Comparison of ENCODE assay signal across 11 cellular contexts in the genomic region with DNA sequence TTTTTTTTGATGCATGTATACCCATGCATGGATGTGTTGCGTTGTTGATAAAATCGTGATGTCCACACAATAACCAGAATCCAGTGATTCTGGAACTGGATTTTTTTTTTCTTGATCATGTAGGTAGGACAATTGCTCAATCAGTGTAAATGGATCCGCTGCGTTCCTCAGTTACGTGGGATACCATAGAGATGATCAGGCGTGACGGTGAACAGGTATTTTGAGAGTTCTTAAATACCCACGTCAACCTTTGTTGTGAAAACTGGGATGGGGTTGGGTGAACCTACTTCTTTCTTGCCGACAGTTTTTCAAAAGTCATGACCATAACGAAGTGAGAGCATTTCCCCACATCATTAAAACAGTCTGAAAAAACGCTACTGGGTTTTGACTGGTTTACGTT. TPM values are rescaled to one million over a fixed set of nuclear protein-coding genes. Genes with fewer than 3 reads are reported as not detected.
DNase-seq lines count a peak whose midpoint lies in the region; ATAC-seq and TF ChIP-seq lines count a peak whose summit lies in the region.
"Had no signal": no experiment of that assay in that cellular context is flagged by ENCODE, and none has a peak within 500 bp of the region (broad histone marks: within the 10 kb centered on the region; RNA-seq: fewer than 3 reads in every experiment).

No MANE protein-coding gene starts in this region.

- no peak overlapping the region for H3K27ac Mint-ChIP-seq in activated T-cell treated with anti-CD3 and anti-CD28 coated beads, Interleukin-2, amount 50 U/mL, for 24 hours
- H3K27ac Mint-ChIP-seq in effector memory CD8-positive, alpha-beta T cell, result no peak overlapping the region

- H3K36me3 ChIP-seq in Panc1 (ENCODE audit: control insufficient read depth, insufficient read depth, low read length), result no peaks in the 10 kb centered on the region
- H3K36me3 ChIP-seq in trophoblast cell (ENCODE audit: control insufficient read depth in 1 of 2, insufficient read depth in 2 of 2, low read length in 2 of 2), result no peaks in the 10 kb centered on the region
- H3K36me3 ChIP-seq: prostate gland, spleen had no signal

- TF ChIP-seq CTCF in Panc1 (IDR thresholded peaks at IDR 0.05), result no peak

- peak overlapping the region; percentile 52 for H3K4me3 Mint-ChIP-seq in activated T-cell treated with anti-CD3 and anti-CD28 coated beads, Interleukin-2, amount 50 U/mL, for 24 hours
- peak overlapping the region; percentile 70 to 75 for H3K4me3 Mint-ChIP-seq in effector memory CD8-positive, alpha-beta T cell

- no peak for ATAC-seq in Panc1
- ATAC-seq in effector memory CD8-positive, alpha-beta T cell (replicated peaks), result no peak

- no TSS peak for BruUV-seq in Panc1 (replicated peaks; lab: Mats Ljungman, UMichigan)

- no peak overlapping the region for H4K91ac ChIP-seq in trophoblast cell (ENCODE audit: low read depth, low read length)

- H3K4me3 ChIP-seq in Panc1 (ENCODE audit: low read depth in 2 of 2, low read length in 2 of 2) (peak overlapping the region; percentile 44 to 82), trophoblast cell (ENCODE audit: low read depth, low read length) (no peak overlapping the region)

- in situ Hi-C loops in Panc1 (cut with HindIII; ENCODE audit: low pct_unique_long_range_greater_than_20kb, low sequenced_read_pairs), result no loop called here

- H3K14ac ChIP-seq in trophoblast cell (ENCODE audit: low read length), result no peak overlapping the region

- no peak overlapping the region for H2AFZ ChIP-seq in trophoblast cell (ENCODE audit: insufficient read depth, low read length, poor library complexity)

- no peak overlapping the region for H4K12ac ChIP-seq in trophoblast cell (ENCODE audit: low read depth, low read length)

- peaks cover 31% of the 10 kb centered on the region for H3K27me3 Mint-ChIP-seq in activated T-cell treated with anti-CD3 and anti-CD28 coated beads, Interleukin-2, amount 50 U/mL, for 24 hours
- H3K27me3 Mint-ChIP-seq in effector memory CD8-positive, alpha-beta T cell, result no peaks in the 10 kb centered on the region

- no peak overlapping the region for H3K23ac ChIP-seq in trophoblast cell (ENCODE audit: low read length)

- CTCF ChIA-PET in Panc1 (lab: Charles Lee), result no interaction called here

- no peak for DNase-seq in activated T-cell treated with anti-CD3 and anti-CD28 coated beads, Interleukin-2, amount 50 U/mL, for 24 hours
- no peak for DNase-seq in activated T-cell treated with anti-CD3 and anti-CD28 coated beads, Interleukin-2, amount 50 U/mL, for 48 hours
- DNase-seq in Panc1 (ENCODE audit: low read depth, low spot score), result no peak
- DNase-seq in effector memory CD8-positive, alpha-beta T cell, result no peak
- peak; percentile 4 to 40 for DNase-seq in trophoblast cell
- no peak for DNase-seq in iPS-NIHi7 (ENCODE audit: extremely low spot score)
- no peak for DNase-seq in posterior vena cava (ENCODE audit: low spot score)
- no peak for DNase-seq in AG08396 (ENCODE audit: low spot score)

- no peak overlapping the region for H3K27ac ChIP-seq in Panc1 (ENCODE audit: low read length)
- no peak overlapping the region for H3K27ac ChIP-seq in trophoblast cell (ENCODE audit: low read depth, low read length)
- H3K27ac ChIP-seq: prostate gland, SK-N-MC had no signal

- H3K4me1 ChIP-seq in Panc1 (ENCODE audit: control insufficient read depth, insufficient read depth, low read length) (no peaks in the 10 kb centered on the region), trophoblast cell (ENCODE audit: control insufficient read depth in 1 of 2, insufficient read depth in 2 of 2, low read length in 2 of 2) (no peaks in the 10 kb centered on the region)
- H3K4me1 ChIP-seq: prostate gland had no signal

- no peak overlapping the region for H2BK12ac ChIP-seq in trophoblast cell (ENCODE audit: low read length)

- intact Hi-C loops in Panc1 (cut with micrococcal nuclease; ENCODE audit: unreplicated experiment) (no loop called here), posterior vena cava (cut with DNase I) (no loop called here)

- POLR2A ChIA-PET in Panc1 (lab: Charles Lee), result no interaction called here

- no peak overlapping the region for H3K18ac ChIP-seq in trophoblast cell (ENCODE audit: low read length)

- H3K27me3 ChIP-seq in Panc1 (ENCODE audit: control insufficient read depth, insufficient read depth, low read length), result peaks cover 3% of the 10 kb centered on the region
- peaks cover 6% of the 10 kb centered on the region for H3K27me3 ChIP-seq in trophoblast cell (ENCODE audit: insufficient read depth, low read length)

- no peak overlapping the region for H2AK5ac ChIP-seq in trophoblast cell (ENCODE audit: low read length)

- no peak overlapping the region for H4K8ac ChIP-seq in trophoblast cell (ENCODE audit: low read depth, low read length)

- no peaks in the 10 kb centered on the region for H3K9me3 Mint-ChIP-seq in activated T-cell treated with anti-CD3 and anti-CD28 coated beads, Interleukin-2, amount 50 U/mL, for 24 hours
- H3K9me3 Mint-ChIP-seq in effector memory CD8-positive, alpha-beta T cell, result no peaks in the 10 kb centered on the region

- peaks cover 3% of the 10 kb centered on the region for H3K4me1 Mint-ChIP-seq in activated T-cell treated with anti-CD3 and anti-CD28 coated beads, Interleukin-2, amount 50 U/mL, for 24 hours (ENCODE audit: low read depth)
- peaks cover 3 to 4% of the 10 kb centered on the region in 2 donors for H3K4me1 Mint-ChIP-seq in effector memory CD8-positive, alpha-beta T cell (ENCODE audit: low read depth in 2 of 2)

- H3K36me3 Mint-ChIP-seq in activated T-cell treated with anti-CD3 and anti-CD28 coated beads, Interleukin-2, amount 50 U/mL, for 24 hours (ENCODE audit: low read depth), result no peaks in the 10 kb centered on the region
- no peaks in the 10 kb centered on the region for H3K36me3 Mint-ChIP-seq in effector memory CD8-positive, alpha-beta T cell (ENCODE audit: insufficient read depth)

- H2BK120ac ChIP-seq in trophoblast cell (ENCODE audit: insufficient read depth, low read length, poor library complexity), result no peak overlapping the region

- H3K9ac ChIP-seq in trophoblast cell (ENCODE audit: low read length), result no peak overlapping the region

- H2BK5ac ChIP-seq in trophoblast cell (ENCODE audit: low read depth, low read length, poor library complexity), result no peak overlapping the region

- no peaks in the 10 kb centered on the region for H3K79me1 ChIP-seq in trophoblast cell (ENCODE audit: low read length)

- H3K4me2 ChIP-seq in trophoblast cell (ENCODE audit: low read length), result no peak overlapping the region

- no peak overlapping the region for H3K4ac ChIP-seq in trophoblast cell (ENCODE audit: low read depth, low read length)

- no CpG with 5 or more reads among the region's 12 CpGs for WGBS in trophoblast cell (ENCODE audit: extremely low coverage, insufficient coverage, insufficient read length)

- no peaks in the 10 kb centered on the region for H3K9me3 ChIP-seq in Panc1 (ENCODE audit: control insufficient read depth, insufficient read depth, low read depth, low read length)
- no peaks in the 10 kb centered on the region for H3K9me3 ChIP-seq in trophoblast cell (ENCODE audit: insufficient read depth, low read depth, low read length)
- H3K9me3 ChIP-seq: prostate gland, spleen had no signal

- H3K79me2 ChIP-seq in trophoblast cell (ENCODE audit: control insufficient read depth, insufficient read depth, low read length, poor library complexity), result no peaks in the 10 kb centered on the region

RNA-seq across cellular contexts. Expression of gene SMIM10L2A, which starts 0.9 kb away (rescaled TPM):
- total RNA-seq in Panc1 (2021; ENCODE audit: unreplicated experiment), result 0.36 TPM
- 0.38 TPM for polyA plus RNA-seq in Panc1 (2012; ENCODE audit: insufficient read length)
- 0.10 TPM in 2 replicates for polyA plus RNA-seq in trophoblast cell (2013)
- under 1 TPM; 0.33 to 0.42 TPM for total RNA-seq in posterior vena cava

Comparison
In these comparisons a context has a peak if more than half of its experiments do, and no peak if none do; other contexts are left out.
1. DNase-seq: peak in trophoblast cell (2 of 2); none in activated T-cell treated with anti-CD3 and anti-CD28 coated beads, Interleukin-2, amount 50 U/mL, for 24 hours (single experiment), activated T-cell treated with anti-CD3 and anti-CD28 coated beads, Interleukin-2, amount 50 U/mL, for 48 hours (0 of 2), Panc1 (single experiment), effector memory CD8-positive, alpha-beta T cell (0 of 3), iPS-NIHi7 (single experiment), posterior vena cava (single experiment) and AG08396 (single experiment).